Comparison of ENCODE assay signal across 11 cellular contexts in the genomic region with DNA sequence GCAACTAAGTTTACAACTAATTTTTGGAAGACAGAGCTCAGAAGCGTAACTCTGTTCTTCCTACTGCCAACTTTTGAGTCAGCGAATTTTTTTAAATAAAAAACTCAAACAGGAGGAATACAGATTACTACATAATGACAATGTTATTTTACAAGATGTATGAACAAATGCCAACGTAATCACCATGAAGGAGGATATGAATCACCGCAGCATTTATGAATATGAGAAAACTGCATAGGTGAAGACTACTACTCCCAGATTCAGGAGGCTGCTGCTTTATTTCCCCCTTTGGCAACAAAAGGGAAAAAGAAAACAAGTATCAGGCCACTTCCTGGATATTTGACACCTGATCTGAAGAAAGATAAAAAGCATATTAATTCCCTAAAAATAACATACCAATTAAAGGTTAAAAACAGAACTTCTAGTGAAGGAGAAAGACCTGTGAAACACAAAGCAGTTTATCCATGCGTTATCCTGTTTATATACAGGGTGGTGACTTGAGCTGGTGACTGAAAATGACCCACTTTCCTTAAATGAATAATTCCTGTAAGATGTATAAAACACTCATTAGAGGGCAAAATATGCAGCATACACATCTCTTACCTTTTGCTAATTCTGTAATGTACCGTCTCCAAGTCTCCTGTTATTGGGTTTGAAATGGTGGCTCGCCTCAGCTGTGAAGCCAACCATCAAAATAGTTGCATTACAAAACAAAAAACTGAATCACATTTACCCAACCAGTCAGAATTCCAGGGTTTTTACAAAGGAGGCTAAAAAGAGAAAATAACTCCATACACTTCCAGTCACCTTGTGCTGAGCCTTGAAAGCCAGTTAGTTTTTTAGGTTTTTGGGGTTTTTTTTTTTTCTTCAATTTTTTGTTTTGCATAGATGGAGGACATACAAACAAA. TPM values are rescaled to one million over a fixed set of nuclear protein-coding genes. Genes with fewer than 3 reads are reported as not detected.
DNase-seq lines count a peak whose midpoint lies in the region; ATAC-seq, FAIRE-seq and TF ChIP-seq lines count a peak whose summit lies in the region.
"Had no signal": no experiment of that assay in that cellular context is flagged by ENCODE, and none has a peak within 500 bp of the region (broad histone marks: within the 10 kb centered on the region; RNA-seq: fewer than 3 reads in every experiment).

No MANE protein-coding gene starts in this region.

- H3K27me3 ChIP-seq in neural progenitor cell: no peaks in the 10 kb centered on the region
- H3K27me3 ChIP-seq: spleen had no signal

- CTCF ChIA-PET in OCI-LY7 (lab: Charles Lee; ENCODE audit: unreplicated experiment): no interaction called here

- H3K27me3 Mint-ChIP-seq in neural progenitor cell (ENCODE audit: insufficient read depth, low read depth): no peaks in the 10 kb centered on the region

- POLR2A ChIA-PET in OCI-LY7 (lab: Charles Lee): no interaction called here

- H2AFZ ChIP-seq in OCI-LY7 (ENCODE audit: low read length): no peak overlapping the region
- no peak overlapping the region for H2AFZ ChIP-seq in neural progenitor cell (replicated peaks)

- no peak for TF ChIP-seq CTCF in OCI-LY7 (conservative IDR thresholded peaks at IDR 0.05; ENCODE audit: low read length)
- no peak for TF ChIP-seq CTCF in neural progenitor cell (IDR thresholded peaks at IDR 0.05)

- no peak for TF ChIP-seq POLR2A in GM12892 (IDR thresholded peaks at IDR 0.05; ENCODE audit: low read depth, low read length)

- H3K79me2 ChIP-seq in OCI-LY7 (ENCODE audit: insufficient read depth, low read depth, low read length) (no peaks in the 10 kb centered on the region), neural progenitor cell (ENCODE audit: low read depth) (no peaks in the 10 kb centered on the region)

- H3K4me3 Mint-ChIP-seq in neural progenitor cell: no peak overlapping the region

- H3K9me2 ChIP-seq in OCI-LY7 (ENCODE audit: insufficient read depth, low read length): no peaks in the 10 kb centered on the region

- no peak for FAIRE-seq in GM12892 (lab: Jason Lieb, UNC)

- peaks cover 71% of the 10 kb centered on the region for H3K36me3 ChIP-seq in OCI-LY7 (ENCODE audit: insufficient read depth, low read length)
- peaks cover 15% of the 10 kb centered on the region for H3K36me3 ChIP-seq in neural progenitor cell

- peak; percentile 84 for ATAC-seq in esophagus mucosa
- ATAC-seq in HG03565 (IDR thresholded peaks at IDR 0.05; ENCODE audit: unreplicated experiment): no peak

- H3F3A ChIP-seq in neural progenitor cell (ENCODE audit: low read depth): peaks cover 3% of the 10 kb centered on the region

- intact Hi-C loops in OCI-LY7 (cut with micrococcal nuclease; ENCODE audit: unreplicated experiment): no loop called here

- DNase-seq in AG08396 (ENCODE audit: low spot score) (peak; percentile 12), OCI-LY7 (ENCODE audit: low spot score) (no peak), neural progenitor cell (ENCODE audit: low spot score) (no peak), medulla oblongata (ENCODE audit: extremely low spot score) (no peak), DMS 273 (lab: John Stamatoyannopoulos, UW; ENCODE audit: unreplicated experiment) (no peak), GM12892 (ENCODE audit: insufficient read length) (no peak)
- DNase-seq: DND-41; effector CD4-positive, alpha-beta T cell; spleen had no signal

- H3K4me1 ChIP-seq in OCI-LY7 (ENCODE audit: insufficient read depth, low read length, poor library complexity, severe bottlenecking) (no peaks in the 10 kb centered on the region), neural progenitor cell (no peaks in the 10 kb centered on the region)
- H3K4me1 ChIP-seq: spleen had no signal

- no peak overlapping the region for H3K27ac ChIP-seq in OCI-LY7 (ENCODE audit: low read depth, low read length, poor library complexity, severe bottlenecking)
- peak overlapping the region; percentile 1 for H3K27ac ChIP-seq in neural progenitor cell
- H3K27ac ChIP-seq: spleen had no signal

- no peak overlapping the region for H3K4me3 ChIP-seq in OCI-LY7 (ENCODE audit: low read depth, low read length, poor library complexity, severe bottlenecking)
- H3K4me3 ChIP-seq in neural progenitor cell: no peak overlapping the region
- H3K4me3 ChIP-seq: spleen had no signal

- no peak overlapping the region for H3K27ac Mint-ChIP-seq in neural progenitor cell

- no peak overlapping the region for H3K9ac ChIP-seq in neural progenitor cell

- H3K9me3 ChIP-seq in OCI-LY7 (ENCODE audit: low read length) (no peaks in the 10 kb centered on the region), neural progenitor cell (ENCODE audit: low read depth) (no peaks in the 10 kb centered on the region)
- H3K9me3 ChIP-seq: spleen had no signal

- no peaks in the 10 kb centered on the region for H3K4me1 Mint-ChIP-seq in neural progenitor cell

- H3K4me2 ChIP-seq in OCI-LY7 (ENCODE audit: low read length): no peak overlapping the region
- H3K4me2 ChIP-seq in neural progenitor cell: no peak overlapping the region

- H3K9me3 Mint-ChIP-seq in neural progenitor cell: no peaks in the 10 kb centered on the region

- H4K20me1 ChIP-seq in OCI-LY7 (ENCODE audit: insufficient read depth, low read length) (no peaks in the 10 kb centered on the region), neural progenitor cell (ENCODE audit: low read depth) (peaks cover 5% of the 10 kb centered on the region)

- BruUV-seq in OCI-LY7 (replicated peaks; lab: Mats Ljungman, UMichigan): TSS peak; percentile 15

- H3K36me3 Mint-ChIP-seq in neural progenitor cell: peaks cover 17% of the 10 kb centered on the region

RNA-seq across cellular contexts. Expression of a gene that starts 52.0 kb away (rescaled TPM):
- 11.6 and 17.9 TPM in 2 replicates for total RNA-seq in OCI-LY7 (2014; rRNA removed; shearing (Covaris generic))
- total RNA-seq in OCI-LY7 (2022) (19.8 and 36.2 TPM in 2 replicates), esophagus mucosa (7.8 TPM), neural progenitor cell (ENCODE audit: low replicate concordance) (144 and 200 TPM in 2 replicates)
- 110 TPM for polyA plus RNA-seq in GM12892 (2012; ENCODE audit: missing spikeins)
